In genomic region chr19:46704379-46705076, GRCh38 we compare ENCODE assay signal across 1 cellular context.
TF ChIP-seq lines count a peak whose summit lies in the region.

No MANE protein-coding gene starts in this region.

TF ChIP-seq in GM12878, 131 proteins besides CTCF, POLR2A, EP300 and RAD21:
- TF ChIP-seq LARP7 (IDR thresholded peaks at IDR 0.05) (no peak), MTA3 (IDR thresholded peaks at IDR 0.05; ENCODE audit: borderline replicate concordance, low read length) (no peak), SMC3 (IDR thresholded peaks at IDR 0.05; ENCODE audit: borderline replicate concordance, low read length) (peak; percentile 74; the same call in 1 of the 2 replicates), CHD1 (IDR thresholded peaks at IDR 0.05; ENCODE audit: low read depth, low read length) (no peak), BACH1 (IDR thresholded peaks at IDR 0.05; ENCODE audit: borderline replicate concordance) (peak; percentile 29; the same call in 1 of the 2 replicates), SMARCA5 (IDR thresholded peaks at IDR 0.05) (peak; percentile 43; the same call in 1 of the 2 replicates), CBX3 (IDR thresholded peaks at IDR 0.05; ENCODE audit: borderline replicate concordance, low read depth) (no peak), WRNIP1 (IDR thresholded peaks at IDR 0.05; ENCODE audit: borderline replicate concordance, low read depth, low read length) (no peak), RUNX3 (IDR thresholded peaks at IDR 0.05; ENCODE audit: low read length) (peak; percentile 62), YY1 (IDR thresholded peaks at IDR 0.05; ENCODE audit: low read depth, low read length) (peak; percentile 95)
TF ChIP-seq in GM12878: peak in this region for 5.
